Comparison of ENCODE assay signal across 15 cellular contexts in genomic region chr16:593807-594206, GRCh38. TPM values are rescaled to one million over a fixed set of nuclear protein-coding genes. Genes with fewer than 3 reads are reported as not detected.
A peak's percentile ranks its signal among the peaks of the same experiment; 100 is the strongest.
DNase-seq lines count a peak whose midpoint lies in the region; ATAC-seq and TF ChIP-seq lines count a peak whose summit lies in the region.
"Had no signal": no experiment of that assay in that cellular context is flagged by ENCODE, and none has a peak within 500 bp of the region (broad histone marks: within the 10 kb centered on the region; RNA-seq: fewer than 3 reads in every experiment).

No MANE protein-coding gene starts in this region.

- no peaks in the 10 kb centered on the region for H3K9me3 Mint-ChIP-seq in dendritic cell treated with granulocyte-macrophage colony-stimulating factor and Interleukin-4, amounts not matched to agents 40 ng/mL and 50 ng/mL, for 4 days
- H3K9me3 Mint-ChIP-seq in neural crest cell (no peaks in the 10 kb centered on the region), type B pancreatic cell (no peaks in the 10 kb centered on the region), endodermal cell (no peaks in the 10 kb centered on the region)
- H3K9me3 Mint-ChIP-seq: stimulated activated naive CD8-positive, alpha-beta T cell treated with anti-CD3 and anti-CD28 coated beads, Interleukin-15, amount 100 ng/mL, for 72 hours had no signal

- CTCF ChIA-PET in PC-3 (lab: Charles Lee): no interaction called here

- H3K9me3 ChIP-seq in PC-3 (ENCODE audit: low read length): no peaks in the 10 kb centered on the region
- no peaks in the 10 kb centered on the region for H3K9me3 ChIP-seq in endodermal cell (ENCODE audit: control insufficient read depth, low read length)

- TF ChIP-seq CTCF in PC-3 (conservative IDR thresholded peaks at IDR 0.05; ENCODE audit: low read depth, low read length) (no peak), neural crest cell (conservative IDR thresholded peaks at IDR 0.05) (no peak), type B pancreatic cell (conservative IDR thresholded peaks at IDR 0.05) (no peak), endodermal cell (conservative IDR thresholded peaks at IDR 0.05) (no peak)

- peak overlapping the region; percentile 68 for H3K27ac Mint-ChIP-seq in dendritic cell treated with granulocyte-macrophage colony-stimulating factor and Interleukin-4, amounts not matched to agents 40 ng/mL and 50 ng/mL, for 4 days
- H3K27ac Mint-ChIP-seq in neural crest cell (ENCODE audit: unreplicated experiment): no peak overlapping the region
- peak overlapping the region; percentile 90 for H3K27ac Mint-ChIP-seq in type B pancreatic cell
- no peak overlapping the region for H3K27ac Mint-ChIP-seq in endodermal cell
- H3K27ac Mint-ChIP-seq: activated CD8-positive, alpha-beta memory T cell treated with anti-CD3 and anti-CD28 coated beads, Interleukin-2, amount 10 ng/mL, durations not matched to agents 7 days and 5 days; activated naive CD8-positive, alpha-beta T cell; stimulated activated naive CD8-positive, alpha-beta T cell treated with anti-CD3 and anti-CD28 coated beads, Interleukin-15, amount 100 ng/mL, for 72 hours had no signal

- POLR2A ChIA-PET in PC-3 (lab: Charles Lee; ENCODE audit: unreplicated experiment): interaction anchor here (1.0 kb wide), 1 partner anchor 51 kb away, joined by 5 read pairs; no protein-coding TSS in a partner anchor

- no peaks in the 10 kb centered on the region for H3K9me2 ChIP-seq in PC-3 (replicated peaks; ENCODE audit: low read length)

- 0 out of 2 replicates have a peak overlapping the region, but pooled peaks have one; percentile 51 for H3K4me2 ChIP-seq in PC-3 (ENCODE audit: low read length)

- DNase-seq in PC-3 (no peak), neural crest cell (ENCODE audit: low read depth, low spot score) (no peak), type B pancreatic cell (ENCODE audit: extremely low spot score, unreplicated experiment) (no peak), NCI-H2029 treated with DMSO at 0.1 percent for 48 hours (lab: John Stamatoyannopoulos, UW) (no peak), endodermal cell (no peak), Right ventricle myocardium inferior (ENCODE audit: missing footprints) (no peak)
- DNase-seq: activated CD8-positive, alpha-beta memory T cell treated with anti-CD3 and anti-CD28 coated beads, Interleukin-2, amount 10 ng/mL, durations not matched to agents 7 days and 5 days; H7; mesenchymal stem cell; NCI-H1105; NCI-H748 treated with DMSO at 0.1 percent for 48 hours; SHP77 treated with DMSO at 0.1 percent for 48 hours; stimulated activated naive CD8-positive, alpha-beta T cell treated with anti-CD3 and anti-CD28 coated beads, Interleukin-15, amount 100 ng/mL, for 72 hours had no signal

- no peaks in the 10 kb centered on the region for H3K27me3 ChIP-seq in PC-3 (ENCODE audit: low read length)
- peaks cover 9% of the 10 kb centered on the region for H3K27me3 ChIP-seq in endodermal cell (ENCODE audit: control insufficient read depth, insufficient read depth, low read length, poor library complexity, severe bottlenecking)

- no peak overlapping the region for H3K9ac ChIP-seq in PC-3 (ENCODE audit: low read length)
- no peak overlapping the region for H3K9ac ChIP-seq in endodermal cell (ENCODE audit: extremely low read depth, low read length, poor library complexity, severe bottlenecking)

- H3K4me3 ChIP-seq in PC-3 (ENCODE audit: low read length): no peak overlapping the region
- H3K4me3 ChIP-seq in endodermal cell (ENCODE audit: low read length): no peak overlapping the region

- H3F3A ChIP-seq in PC-3 (ENCODE audit: low read length, unreplicated experiment): no peaks in the 10 kb centered on the region

- peaks cover 56% of the 10 kb centered on the region for H3K36me3 Mint-ChIP-seq in dendritic cell treated with granulocyte-macrophage colony-stimulating factor and Interleukin-4, amounts not matched to agents 40 ng/mL and 50 ng/mL, for 4 days (ENCODE audit: low read depth)
- H3K36me3 Mint-ChIP-seq in neural crest cell (ENCODE audit: low read depth): peaks cover 13% of the 10 kb centered on the region
- peaks cover 13% of the 10 kb centered on the region for H3K36me3 Mint-ChIP-seq in type B pancreatic cell
- peaks cover 22% of the 10 kb centered on the region for H3K36me3 Mint-ChIP-seq in endodermal cell (ENCODE audit: low read depth)
- H3K36me3 Mint-ChIP-seq: activated naive CD8-positive, alpha-beta T cell had no signal

- H2AFZ ChIP-seq in PC-3 (ENCODE audit: low read length): no peak overlapping the region

- no TSS peak for BruUV-seq in PC-3 (replicated peaks; lab: Mats Ljungman, UMichigan)

- H3K79me2 ChIP-seq in PC-3 (ENCODE audit: low read length): peaks cover 63% of the 10 kb centered on the region

- intact Hi-C loops in PC-3 (cut with micrococcal nuclease): no loop called here
- intact Hi-C loops in dendritic cell treated with granulocyte-macrophage colony-stimulating factor and Interleukin-4, amounts not matched to agents 40 ng/mL and 50 ng/mL, for 4 days (cut with micrococcal nuclease): no loop called here
- intact Hi-C loops in Right ventricle myocardium inferior (cut with DNase I): no loop called here

- peaks cover 12% of the 10 kb centered on the region; the same call in 1 of the 2 replicates for H4K20me1 ChIP-seq in PC-3 (ENCODE audit: low read length)

- H3K4me1 Mint-ChIP-seq in dendritic cell treated with granulocyte-macrophage colony-stimulating factor and Interleukin-4, amounts not matched to agents 40 ng/mL and 50 ng/mL, for 4 days (ENCODE audit: low read depth): peaks cover 66% of the 10 kb centered on the region
- H3K4me1 Mint-ChIP-seq in neural crest cell (peaks cover 17% of the 10 kb centered on the region), type B pancreatic cell (ENCODE audit: unreplicated experiment) (peaks cover 26% of the 10 kb centered on the region), endodermal cell (peaks cover 7% of the 10 kb centered on the region)

- H3K27ac ChIP-seq in PC-3 (ENCODE audit: low read length) (no peak overlapping the region), endodermal cell (ENCODE audit: low read depth, low read length) (no peak overlapping the region)

- no peaks in the 10 kb centered on the region for H3K27me3 Mint-ChIP-seq in dendritic cell treated with granulocyte-macrophage colony-stimulating factor and Interleukin-4, amounts not matched to agents 40 ng/mL and 50 ng/mL, for 4 days
- H3K27me3 Mint-ChIP-seq in neural crest cell (ENCODE audit: low read depth): peaks cover 14% of the 10 kb centered on the region
- no peaks in the 10 kb centered on the region for H3K27me3 Mint-ChIP-seq in type B pancreatic cell
- peaks cover 11% of the 10 kb centered on the region for H3K27me3 Mint-ChIP-seq in endodermal cell (ENCODE audit: insufficient read depth)
- H3K27me3 Mint-ChIP-seq: activated CD8-positive, alpha-beta memory T cell treated with anti-CD3 and anti-CD28 coated beads, Interleukin-2, amount 10 ng/mL, durations not matched to agents 7 days and 5 days; activated naive CD8-positive, alpha-beta T cell; stimulated activated naive CD8-positive, alpha-beta T cell treated with anti-CD3 and anti-CD28 coated beads, Interleukin-15, amount 100 ng/mL, for 72 hours had no signal

- 79 to 89% methylated on average over 12 to 16 of the region's 16 CpGs for WGBS in endodermal cell (ENCODE audit: insufficient coverage in 1 of 2, insufficient read length in 1 of 2), 2 experiments

- ATAC-seq in PC-3: no peak
- no peak for ATAC-seq in Right ventricle myocardium inferior
- ATAC-seq: activated CD8-positive, alpha-beta memory T cell treated with anti-CD3 and anti-CD28 coated beads, Interleukin-2, amount 10 ng/mL, durations not matched to agents 7 days and 5 days; stimulated activated naive CD8-positive, alpha-beta T cell treated with anti-CD3 and anti-CD28 coated beads, Interleukin-15, amount 100 ng/mL, for 72 hours had no signal

- H3K4me1 ChIP-seq in PC-3 (ENCODE audit: insufficient read depth, low read length): peaks cover 28% of the 10 kb centered on the region
- no peaks in the 10 kb centered on the region for H3K4me1 ChIP-seq in endodermal cell (ENCODE audit: control insufficient read depth, insufficient read depth, low read length)

- H3K4me3 Mint-ChIP-seq in dendritic cell treated with granulocyte-macrophage colony-stimulating factor and Interleukin-4, amounts not matched to agents 40 ng/mL and 50 ng/mL, for 4 days: no peak overlapping the region
- peak overlapping the region; percentile 70 for H3K4me3 Mint-ChIP-seq in neural crest cell
- H3K4me3 Mint-ChIP-seq in type B pancreatic cell: peak overlapping the region; percentile 91
- H3K4me3 Mint-ChIP-seq in endodermal cell: no peak overlapping the region
- H3K4me3 Mint-ChIP-seq: activated CD8-positive, alpha-beta memory T cell treated with anti-CD3 and anti-CD28 coated beads, Interleukin-2, amount 10 ng/mL, durations not matched to agents 7 days and 5 days; activated naive CD8-positive, alpha-beta T cell; stimulated activated naive CD8-positive, alpha-beta T cell treated with anti-CD3 and anti-CD28 coated beads, Interleukin-15, amount 100 ng/mL, for 72 hours had no signal

- H3K36me3 ChIP-seq in PC-3 (ENCODE audit: low read depth, low read length): no peaks in the 10 kb centered on the region
- H3K36me3 ChIP-seq in endodermal cell (ENCODE audit: control insufficient read depth, insufficient read depth, low read length): peaks cover under 1% of the 10 kb centered on the region

RNA-seq across cellular contexts. Expression of gene RAB40C, which starts 3.9 kb away (rescaled TPM):
- total RNA-seq in PC-3 (2014; rRNA removed) (19.5 and 27.0 TPM in 2 replicates), neural crest cell (30.9 and 31.6 TPM in 2 replicates), type B pancreatic cell (ENCODE audit: low replicate concordance) (21.4 and 26.5 TPM in 2 replicates), endodermal cell (10 to 100 TPM; 21.3 to 25.9 TPM), Right ventricle myocardium inferior (8.8 TPM)
- 24.0 TPM for polyA plus RNA-seq in endodermal cell (2013, experiment 1 of 2)
- polyA plus RNA-seq in endodermal cell (2013, experiment 2 of 2): 23.0 TPM

RNA-seq across cellular contexts. Expression of gene PIGQ, which starts 24.0 kb away (rescaled TPM):
- total RNA-seq in PC-3 (2014; rRNA removed) (36.0 and 43.8 TPM in 2 replicates), neural crest cell (84.9 and 91.7 TPM in 2 replicates), type B pancreatic cell (ENCODE audit: low replicate concordance) (58.2 and 83.5 TPM in 2 replicates), endodermal cell (100 to 1,000 TPM; 128 to 129 TPM), Right ventricle myocardium inferior (16.6 TPM)
- polyA plus RNA-seq in endodermal cell (2013, experiment 1 of 2): 61.9 TPM
- 52.5 TPM for polyA plus RNA-seq in endodermal cell (2013, experiment 2 of 2)

RNA-seq across cellular contexts. Expression of gene NHLRC4, which starts 27.0 kb away (rescaled TPM):
- total RNA-seq in PC-3 (2014; rRNA removed): 0.44 TPM in 1 of 2 replicates, not detected in the other
- 0.84 and 0.86 TPM in 2 replicates for total RNA-seq in neural crest cell
- total RNA-seq in type B pancreatic cell (ENCODE audit: low replicate concordance): 0.52 and 1.4 TPM in 2 replicates
- total RNA-seq in endodermal cell: 1 to 10 TPM; 1.1 TPM
- polyA plus RNA-seq in endodermal cell (2013, experiment 1 of 2): 0.78 TPM
- polyA plus RNA-seq in endodermal cell (2013, experiment 2 of 2): 0.87 TPM
- 0.57 TPM for total RNA-seq in Right ventricle myocardium inferior

RNA-seq across cellular contexts. Expression of gene PRR35, which starts 33.6 kb away (rescaled TPM):
- not detected in 2 replicates for total RNA-seq in PC-3 (2014; rRNA removed)
- total RNA-seq in neural crest cell: not detected in 2 replicates
- 0.12 TPM in 2 replicates for total RNA-seq in type B pancreatic cell (ENCODE audit: low replicate concordance)
- under 1 TPM; 0.29 to 0.62 TPM for total RNA-seq in endodermal cell
- 0.18 TPM for polyA plus RNA-seq in endodermal cell (2013, experiment 1 of 2)
- 0.12 TPM for polyA plus RNA-seq in endodermal cell (2013, experiment 2 of 2)
- not detected for total RNA-seq in Right ventricle myocardium inferior
- total RNA-seq: activated CD8-positive, alpha-beta memory T cell treated with anti-CD3 and anti-CD28 coated beads, Interleukin-2, amount 10 ng/mL, durations not matched to agents 7 days and 5 days had no signal

RNA-seq across cellular contexts. Expression of gene WFIKKN1, which starts 37.0 kb away (rescaled TPM):
- total RNA-seq in PC-3 (2014; rRNA removed): 0.11 and 0.40 TPM in 2 replicates
- 8.1 and 8.5 TPM in 2 replicates for total RNA-seq in neural crest cell
- total RNA-seq in type B pancreatic cell (ENCODE audit: low replicate concordance): 0.71 and 9.0 TPM in 2 replicates
- 10 to 100 TPM in 1 of 2 donors, 1 to 10 TPM in 1; 7.7 to 11.6 TPM for total RNA-seq in endodermal cell
- polyA plus RNA-seq in endodermal cell (2013, experiment 1 of 2): 17.0 TPM
- polyA plus RNA-seq in endodermal cell (2013, experiment 2 of 2): 15.2 TPM
- total RNA-seq in Right ventricle myocardium inferior: 0.16 TPM

Comparison
In these comparisons a context has a peak if more than half of its experiments do, and no peak if none do; other contexts are left out.
1. H3K27ac Mint-ChIP-seq: peak in dendritic cell treated with granulocyte-macrophage colony-stimulating factor and Interleukin-4, amounts not matched to agents 40 ng/mL and 50 ng/mL, for 4 days (single experiment) and type B pancreatic cell (single experiment); none in neural crest cell (single experiment) and endodermal cell (single experiment).
2. H3K4me3 Mint-ChIP-seq: peak in neural crest cell (single experiment) and type B pancreatic cell (single experiment); none in dendritic cell treated with granulocyte-macrophage colony-stimulating factor and Interleukin-4, amounts not matched to agents 40 ng/mL and 50 ng/mL, for 4 days (single experiment) and endodermal cell (single experiment).